Comparison of ENCODE assay signal across 18 cellular contexts in genomic region chr1:9844106-9844505, GRCh38. TPM values are rescaled to one million over a fixed set of nuclear protein-coding genes. Genes with fewer than 3 reads are reported as not detected.
DNase-seq lines count a peak whose midpoint lies in the region; ATAC-seq and TF ChIP-seq lines count a peak whose summit lies in the region.
"Had no signal": no experiment of that assay in that cellular context is flagged by ENCODE, and none has a peak within 500 bp of the region (broad histone marks: within the 10 kb centered on the region; RNA-seq: fewer than 3 reads in every experiment).

No MANE protein-coding gene starts in this region.

- H3K27me3 Mint-ChIP-seq in immature natural killer cell (ENCODE audit: low read depth in 3 of 3) (peaks cover 0 to 1% (median 0%) of the 10 kb centered on the region in 3 donors), osteocyte (ENCODE audit: unreplicated experiment) (no peaks in the 10 kb centered on the region)

- no peak overlapping the region for H3K4me3 ChIP-seq in fibroblast of pulmonary artery (replicated peaks; ENCODE audit: low read depth, low read length)
- H3K4me3 ChIP-seq: adrenal gland; BLaER1 treated with 17β-estradiol and CSF1 and Interleukin-3, amounts not matched to agents 10 nM and 100 nM; coronary artery; esophagus muscularis mucosa; GM23338; left lung; SK-N-MC had no signal

- ATAC-seq in sciatic nerve: peak; percentile 8
- no peak for ATAC-seq in left colon
- ATAC-seq in GM21447 (IDR thresholded peaks at IDR 0.05; ENCODE audit: unreplicated experiment): no peak
- ATAC-seq: activated T-cell treated with anti-CD3 and anti-CD28 coated beads, Interleukin-2, amount 50 U/mL, for 4 hours; left lung; naive thymus-derived CD4-positive, alpha-beta T cell had no signal

- H3K9me3 Mint-ChIP-seq in immature natural killer cell (no peaks in the 10 kb centered on the region), osteocyte (ENCODE audit: unreplicated experiment) (no peaks in the 10 kb centered on the region)
- H3K9me3 Mint-ChIP-seq: activated T-cell treated with anti-CD3 and anti-CD28 coated beads, Interleukin-2, amount 50 U/mL, for 4 hours; naive thymus-derived CD4-positive, alpha-beta T cell had no signal

- H3K4me1 Mint-ChIP-seq in immature natural killer cell (no peaks in the 10 kb centered on the region), osteocyte (ENCODE audit: unreplicated experiment) (peaks cover 33% of the 10 kb centered on the region)

- H3K27ac Mint-ChIP-seq in immature natural killer cell (no peak overlapping the region), osteocyte (ENCODE audit: unreplicated experiment) (no peak overlapping the region)
- H3K27ac Mint-ChIP-seq: GM23338; naive thymus-derived CD4-positive, alpha-beta T cell had no signal

- peak; percentile 7 for DNase-seq in D341Med (ENCODE audit: low spot score)
- DNase-seq in anterior cingulate cortex (lab: John Stamatoyannopoulos, UW): peak in 48 of 58 donors; percentile 27 to 89 (median 66)
- DNase-seq in fibroblast of pulmonary artery (ENCODE audit: low read depth): peak; percentile 30
- no peak for DNase-seq in sciatic nerve (ENCODE audit: low spot score)
- DNase-seq in left colon: no peak
- DNase-seq in immature natural killer cell: no peak
- no peak for DNase-seq in osteocyte (ENCODE audit: extremely low spot score, unreplicated experiment)
- DNase-seq: activated CD4-positive, alpha-beta T cell treated with anti-CD3 and anti-CD28 coated beads, Interleukin-2, amount 50 U/mL, for 48 hours; activated T-cell treated with anti-CD3 and anti-CD28 coated beads, Interleukin-2, amount 50 U/mL, for 4 hours; adrenal gland; naive thymus-derived CD4-positive, alpha-beta T cell had no signal

- peaks cover 0 to 4% (median 3%) of the 10 kb centered on the region in 3 donors for H3K36me3 Mint-ChIP-seq in immature natural killer cell
- no peaks in the 10 kb centered on the region for H3K36me3 Mint-ChIP-seq in osteocyte (ENCODE audit: unreplicated experiment)
- H3K36me3 Mint-ChIP-seq: naive thymus-derived CD4-positive, alpha-beta T cell had no signal

- intact Hi-C loops in sciatic nerve (cut with DNase I) (no loop called here), left colon (cut with DNase I, micrococcal nuclease) (no loop called here)

- no peak overlapping the region for H3K4me3 Mint-ChIP-seq in immature natural killer cell
- no peak overlapping the region for H3K4me3 Mint-ChIP-seq in osteocyte (ENCODE audit: unreplicated experiment)
- H3K4me3 Mint-ChIP-seq: activated T-cell treated with anti-CD3 and anti-CD28 coated beads, Interleukin-2, amount 50 U/mL, for 4 hours; GM23338; naive thymus-derived CD4-positive, alpha-beta T cell had no signal

- TF ChIP-seq CTCF in fibroblast of pulmonary artery (IDR thresholded peaks at IDR 0.05; ENCODE audit: low read length, missing control alignments): no peak
- TF ChIP-seq CTCF in osteocyte (IDR thresholded peaks at IDR 0.05): no peak

RNA-seq across cellular contexts. Expression of gene CLSTN1, which starts 20.3 kb away (rescaled TPM):
- total RNA-seq in sciatic nerve (121 TPM), left colon (100 to 1,000 TPM; 235 to 251 TPM), osteocyte (179 and 187 TPM in 2 replicates)
- polyA plus RNA-seq in immature natural killer cell: 10 to 100 TPM in 2 of 3 donors, 1 to 10 TPM in 1; 7.4 to 35.7 (median 11.0) TPM

Comparison
In these comparisons a context has a peak if more than half of its experiments do, and no peak if none do; other contexts are left out.
1. DNase-seq: peak in D341Med (single experiment), anterior cingulate cortex (48 of 58) and fibroblast of pulmonary artery (single experiment); none in sciatic nerve (single experiment), left colon (0 of 2), immature natural killer cell (0 of 3) and osteocyte (single experiment).